In the genomic region with DNA sequence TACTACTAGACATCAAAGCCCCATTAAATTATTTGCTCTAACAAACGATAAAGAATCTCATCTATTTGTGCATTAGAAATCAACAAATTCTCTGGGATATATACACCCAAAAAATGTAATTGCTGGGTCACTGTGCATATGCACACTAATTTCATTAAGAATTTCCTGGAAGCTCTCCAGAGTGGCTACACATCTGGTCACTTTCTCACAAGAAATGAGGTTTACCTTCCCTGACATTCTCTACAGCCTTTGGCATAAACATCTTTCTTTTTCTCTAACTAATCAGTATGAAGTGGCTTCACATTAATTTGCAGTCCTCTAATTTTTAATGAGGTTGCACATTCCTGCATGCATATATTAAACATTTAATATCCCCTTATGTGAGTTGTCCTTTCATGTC, we compare ENCODE assay signal across 7 cellular contexts.
"Had no signal": no experiment of that assay in that cellular context is flagged by ENCODE, and none has a peak within 500 bp of the region (broad histone marks: within the 10 kb centered on the region; RNA-seq: fewer than 3 reads in every experiment).

No MANE protein-coding gene starts in this region.

- H3K4me1 Mint-ChIP-seq: IgD-negative memory B cell had no signal

- H3K27ac Mint-ChIP-seq: IgD-negative memory B cell had no signal

- DNase-seq: IMR-90, KBM-7 had no signal

- H3K4me3 ChIP-seq: K562 had no signal

- ATAC-seq: HepG2, K562 had no signal

- FAIRE-seq: HepG2, HTR-8/SVneo, K562 had no signal

- H3K4me3 Mint-ChIP-seq: IgD-negative memory B cell had no signal

- H3K27me3 Mint-ChIP-seq: IgD-negative memory B cell had no signal

- H3K27ac ChIP-seq: HL-60 had no signal
